ENCODE assay signal across 8 cellular contexts in the genomic region with DNA sequence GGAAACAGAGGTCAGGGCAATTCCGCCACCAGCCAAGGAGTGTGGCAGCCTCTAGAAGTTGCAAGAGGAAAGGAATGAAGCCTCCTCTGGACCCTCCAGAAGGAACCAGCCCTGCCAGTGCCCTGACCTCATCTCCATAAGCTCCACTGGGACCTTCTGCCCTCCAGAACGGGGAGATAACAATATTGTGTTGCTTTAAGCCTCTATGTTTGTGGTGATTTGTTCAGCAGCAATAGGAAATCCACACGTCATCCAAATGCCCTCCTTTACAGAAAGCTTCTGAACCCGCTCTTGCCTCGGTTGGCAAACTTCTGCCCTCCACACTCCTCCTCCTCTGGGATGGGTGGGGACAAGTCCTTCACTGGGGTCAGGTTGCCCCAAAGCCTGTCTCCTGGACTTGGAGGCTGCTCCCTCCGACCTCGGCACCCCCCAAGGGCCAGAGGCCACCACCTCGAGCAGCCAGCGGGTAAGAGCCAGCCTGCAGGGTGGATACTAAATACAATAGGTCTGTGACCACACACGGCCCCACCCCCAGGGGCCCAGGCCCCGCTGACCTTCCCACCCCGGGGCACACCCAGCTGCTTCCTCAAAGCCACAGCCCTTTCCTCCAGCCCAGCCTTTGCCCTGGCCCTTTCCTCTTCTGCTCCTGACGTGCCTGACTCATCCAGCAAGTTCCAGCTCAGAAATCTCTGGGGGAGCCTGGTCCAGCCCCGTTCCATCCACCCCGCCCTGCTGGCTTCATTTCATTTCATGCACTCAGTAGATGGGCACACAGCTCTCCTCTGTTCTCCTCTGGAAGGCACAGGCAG. TPM values are rescaled to one million over a fixed set of nuclear protein-coding genes. Genes with fewer than 3 reads are reported as not detected.
DNase-seq lines count a peak whose midpoint lies in the region; ATAC-seq and TF ChIP-seq lines count a peak whose summit lies in the region.

No MANE protein-coding gene starts in this region.

- WGBS in trophoblast cell (ENCODE audit: extremely low coverage, insufficient coverage, insufficient read length) = no CpG with 5 or more reads among the region's 15 CpGs

- H3K9me3 ChIP-seq in trophoblast cell (ENCODE audit: insufficient read depth, low read depth, low read length) = peaks cover 3% of the 10 kb centered on the region

- peak overlapping the region; percentile 62 for H3K18ac ChIP-seq in trophoblast cell (ENCODE audit: low read length)

- H4K12ac ChIP-seq in trophoblast cell (ENCODE audit: low read depth, low read length) = no peak overlapping the region

- no peak overlapping the region for H3K23ac ChIP-seq in trophoblast cell (ENCODE audit: low read length)

- H3K4me3 ChIP-seq in fibroblast of pulmonary artery (replicated peaks; ENCODE audit: low read depth, low read length) (no peak overlapping the region), trophoblast cell (ENCODE audit: low read depth, low read length) (no peak overlapping the region)

- ATAC-seq in GM19035 (IDR thresholded peaks at IDR 0.05; ENCODE audit: unreplicated experiment) = no peak
- no peak for ATAC-seq in GM19397 (IDR thresholded peaks at IDR 0.05; ENCODE audit: unreplicated experiment)

- H3K27ac ChIP-seq in trophoblast cell (ENCODE audit: low read depth, low read length) = no peak overlapping the region

- no peak overlapping the region for H2AFZ ChIP-seq in trophoblast cell (ENCODE audit: insufficient read depth, low read length, poor library complexity)

- H2BK5ac ChIP-seq in trophoblast cell (ENCODE audit: low read depth, low read length, poor library complexity) = no peak overlapping the region

- peaks cover 4% of the 10 kb centered on the region for H3K79me2 ChIP-seq in trophoblast cell (ENCODE audit: control insufficient read depth, insufficient read depth, low read length, poor library complexity)

- peaks cover 18 to 23% of the 10 kb centered on the region in 2 experiments for H3K4me1 ChIP-seq in trophoblast cell (ENCODE audit: control insufficient read depth in 1 of 2, insufficient read depth in 2 of 2, low read length in 2 of 2)

- H3K36me3 ChIP-seq in trophoblast cell (ENCODE audit: control insufficient read depth in 1 of 2, insufficient read depth in 2 of 2, low read length in 2 of 2) = no peaks in the 10 kb centered on the region

- DNase-seq in ELF-1 (ENCODE audit: low read depth, low spot score) = peak; percentile 69
- DNase-seq in SKM-1 treated with dmso at 0.1 percent for 144 hours (lab: John Stamatoyannopoulos, UW; ENCODE audit: unreplicated experiment) = peak; percentile 22
- peak; percentile 81 for DNase-seq in fibroblast of pulmonary artery (ENCODE audit: low read depth)
- DNase-seq in trophoblast cell = peak in 1 of 2 donors; percentile 30
- DNase-seq in hippocampal formation (lab: John Stamatoyannopoulos, UW) = no peak
- DNase-seq in COLO668 (lab: John Stamatoyannopoulos, UW; ENCODE audit: unreplicated experiment) = no peak

- H3K4me2 ChIP-seq in trophoblast cell (ENCODE audit: low read length) = no peak overlapping the region

- H4K8ac ChIP-seq in trophoblast cell (ENCODE audit: low read depth, low read length) = no peak overlapping the region

- peaks cover 16% of the 10 kb centered on the region for H3K79me1 ChIP-seq in trophoblast cell (ENCODE audit: low read length)

- no peak overlapping the region for H3K9ac ChIP-seq in trophoblast cell (ENCODE audit: low read length)

- H3K27me3 ChIP-seq in trophoblast cell (ENCODE audit: insufficient read depth, low read length) = no peaks in the 10 kb centered on the region

- peak overlapping the region; percentile 56 for H2BK12ac ChIP-seq in trophoblast cell (ENCODE audit: low read length)

- H2BK120ac ChIP-seq in trophoblast cell (ENCODE audit: insufficient read depth, low read length, poor library complexity) = no peak overlapping the region

- peak overlapping the region; percentile 53 for H3K14ac ChIP-seq in trophoblast cell (ENCODE audit: low read length)

- peak overlapping the region; percentile 23 for H2AK5ac ChIP-seq in trophoblast cell (ENCODE audit: low read length)

- H4K91ac ChIP-seq in trophoblast cell (ENCODE audit: low read depth, low read length) = peak overlapping the region; percentile 45

- no peak for TF ChIP-seq CTCF in fibroblast of pulmonary artery (IDR thresholded peaks at IDR 0.05; ENCODE audit: low read length, missing control alignments)

- H3K4ac ChIP-seq in trophoblast cell (ENCODE audit: low read depth, low read length) = no peak overlapping the region

RNA-seq across cellular contexts. Expression of a gene that starts 58.7 kb away (rescaled TPM):
- polyA plus RNA-seq in trophoblast cell (2013) = 147 and 153 TPM in 2 replicates

Comparison
In these comparisons a context has a peak if more than half of its experiments do, and no peak if none do; other contexts are left out.
1. DNase-seq: peak in ELF-1 (single experiment), SKM-1 treated with dmso at 0.1 percent for 144 hours (single experiment) and fibroblast of pulmonary artery (single experiment); none in hippocampal formation (0 of 2) and COLO668 (single experiment).